14 cellular contexts compared by ENCODE assay signal in genomic region chrX:54540289-54540688, GRCh38. TPM values are rescaled to one million over a fixed set of nuclear protein-coding genes. Genes with fewer than 3 reads are reported as not detected.
DNase-seq lines count a peak whose midpoint lies in the region; ATAC-seq, FAIRE-seq and TF ChIP-seq lines count a peak whose summit lies in the region.
"Had no signal": no experiment of that assay in that cellular context is flagged by ENCODE, and none has a peak within 500 bp of the region (broad histone marks: within the 10 kb centered on the region; RNA-seq: fewer than 3 reads in every experiment).

No MANE protein-coding gene starts in this region.

- H3K4me3 ChIP-seq in heart left ventricle, result no peak overlapping the region
- H3K4me3 ChIP-seq in skeletal muscle tissue (ENCODE audit: low read length in 3 of 3), result no peak overlapping the region
- H3K4me3 ChIP-seq: skin epidermis, thoracic aorta had no signal

- TF ChIP-seq POLR2A in heart left ventricle (IDR thresholded peaks at IDR 0.05), result no peak

- FAIRE-seq in GM19239 (lab: Jason Lieb, UNC), result peak; percentile 67

- no peaks in the 10 kb centered on the region for H3K9me3 ChIP-seq in heart left ventricle
- no peaks in the 10 kb centered on the region for H3K9me3 ChIP-seq in skeletal muscle tissue (ENCODE audit: control insufficient read depth in 3 of 3, low read length in 3 of 3)
- H3K9me3 ChIP-seq: thoracic aorta had no signal

- H3K4me1 ChIP-seq in heart left ventricle, result peaks cover 0 to 10% (median 0%) of the 10 kb centered on the region in 12 donors
- H3K4me1 ChIP-seq in skeletal muscle tissue (ENCODE audit: control insufficient read depth in 3 of 3, insufficient read depth in 3 of 3, low read length in 3 of 3), result peaks cover 0 to 7% (median 6%) of the 10 kb centered on the region in 3 donors

- H3K27ac ChIP-seq in heart left ventricle (peak overlapping the region in 9 of 12 donors; percentile 16 to 81 (median 63)), skeletal muscle tissue (ENCODE audit: low read depth, low read length) (peak overlapping the region; percentile 12)
- H3K27ac ChIP-seq: epithelial cell of prostate, skin epidermis, thoracic aorta had no signal

- peak; percentile 94 to 98 (median 96) for ATAC-seq in heart left ventricle
- ATAC-seq: T-helper 17 cell had no signal

- 27 to 60% (median 50%) methylated on average over 4 of the region's 4 CpGs for WGBS in heart left ventricle, 4 donors

- DNase-seq in GM19239 (ENCODE audit: insufficient read length, low spot score), result no peak
- DNase-seq in amniotic epithelial cell (ENCODE audit: low read depth), result peak; percentile 73
- peak in 4 of 5 donors; percentile 7 to 55 (median 39) for DNase-seq in heart left ventricle
- DNase-seq in epidermal melanocyte (ENCODE audit: insufficient read length, low spot score), result no peak
- DNase-seq in posterior cingulate gyrus, result no peak
- DNase-seq in Kasumi-1 (lab: John Stamatoyannopoulos, UW), result no peak
- DNase-seq: activated CD4-positive, alpha-beta T cell treated with anti-CD3 and anti-CD28 coated beads, Interleukin-2, amount 10 ng/mL, durations not matched to agents 24 days and 14 days; naive B cell; NCI-H345; T-helper 17 cell had no signal

- peaks cover 0 to 80% (median 68%) of the 10 kb centered on the region in 9 donors for H3K36me3 ChIP-seq in heart left ventricle
- H3K36me3 ChIP-seq in skeletal muscle tissue (ENCODE audit: control insufficient read depth in 3 of 3, insufficient read depth in 3 of 3, low read length in 3 of 3), result peaks cover 16 to 34% (median 27%) of the 10 kb centered on the region in 3 donors

- TF ChIP-seq CTCF in heart left ventricle (IDR thresholded peaks at IDR 0.05), result peak in 5 of 12 donors; percentile 6 to 24 (median 14)

- H3K9ac ChIP-seq in skeletal muscle tissue (ENCODE audit: low read depth in 1 of 3, low read length in 3 of 3), result no peak overlapping the region

- H3K27me3 ChIP-seq in heart left ventricle (no peaks in the 10 kb centered on the region), skeletal muscle tissue (ENCODE audit: control insufficient read depth in 3 of 3, insufficient read depth in 3 of 3, low read length in 3 of 3) (no peaks in the 10 kb centered on the region)

- intact Hi-C loops in heart left ventricle (cut with DNase I), result loop anchor here in 1 of 10 donors (10.0 kb wide), 1 partner anchor 95 kb away; no protein-coding TSS in a partner anchor
- intact Hi-C loops in posterior cingulate gyrus (cut with DNase I), result no loop called here

RNA-seq across cellular contexts. Expression of gene GNL3L, which starts 10.3 kb away (rescaled TPM):
- total RNA-seq in heart left ventricle, result 10 to 100 TPM; 27.1 to 44.2 (median 37.4) TPM
- 10 to 100 TPM in 1 of 2 donors, 1 to 10 TPM in 1; 5.6 to 23.1 TPM for polyA plus RNA-seq in heart left ventricle
- 20.9 TPM for total RNA-seq in skeletal muscle tissue

RNA-seq across cellular contexts. Expression of gene FGD1, which starts 44.3 kb away (rescaled TPM):
- 1 to 10 TPM; 4.3 to 7.5 (median 6.7) TPM for total RNA-seq in heart left ventricle
- 1 to 10 TPM; 3.9 to 4.2 TPM for polyA plus RNA-seq in heart left ventricle
- 4.2 TPM for total RNA-seq in skeletal muscle tissue

Comparison
In these comparisons a context has a peak if more than half of its experiments do, and no peak if none do; other contexts are left out.
1. DNase-seq: peak in amniotic epithelial cell (single experiment) and heart left ventricle (4 of 5); none in GM19239 (single experiment), epidermal melanocyte (single experiment), posterior cingulate gyrus (0 of 10) and Kasumi-1 (0 of 2).